In the genomic region with DNA sequence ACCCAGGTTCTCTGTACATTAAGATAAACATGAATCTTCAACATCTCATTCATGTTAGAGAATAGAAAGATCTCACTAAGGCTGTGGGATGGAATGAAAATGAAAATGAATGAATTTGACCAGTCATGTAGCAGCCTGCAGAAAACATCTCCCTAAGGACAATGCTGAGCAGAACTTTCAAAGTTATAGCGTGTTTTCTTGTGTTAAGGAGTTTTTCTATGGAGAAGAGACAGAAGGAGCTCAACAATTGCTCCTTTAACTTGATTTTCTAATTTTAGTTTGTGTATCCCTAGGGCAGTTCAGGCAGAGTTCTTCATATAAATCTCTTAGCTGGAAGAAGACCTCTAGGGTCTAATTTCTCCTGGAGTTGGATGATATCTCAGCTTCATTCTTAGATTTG, we compare ENCODE assay signal across 20 cellular contexts. TPM values are rescaled to one million over a fixed set of nuclear protein-coding genes. Genes with fewer than 3 reads are reported as not detected.
DNase-seq lines count a peak whose midpoint lies in the region; ATAC-seq and TF ChIP-seq lines count a peak whose summit lies in the region.
"Had no signal": no experiment of that assay in that cellular context is flagged by ENCODE, and none has a peak within 500 bp of the region (broad histone marks: within the 10 kb centered on the region; RNA-seq: fewer than 3 reads in every experiment).

No MANE protein-coding gene starts in this region.

- in situ Hi-C loops in SK-MEL-5 (cut with HindIII; ENCODE audit: low pct_unique_long_range_greater_than_20kb, low sequenced_read_pairs), result no loop called here

- H3K9me3 ChIP-seq in colonic mucosa, result no peaks in the 10 kb centered on the region
- H3K9me3 ChIP-seq: BE2C, BLaER1, Caco-2 had no signal

- no peak overlapping the region for H3K9ac ChIP-seq in colonic mucosa (ENCODE audit: low read depth in 2 of 2, low read length in 2 of 2)
- H3K9ac ChIP-seq: BLaER1 had no signal

- no peak for TF ChIP-seq CTCF in colonic mucosa (IDR thresholded peaks at IDR 0.05)

- no peak for ATAC-seq in Right ventricle myocardium superior (ENCODE audit: poor library complexity)

- H3K4me1 ChIP-seq in colonic mucosa, result no peaks in the 10 kb centered on the region
- H3K4me1 ChIP-seq: BE2C, BLaER1, Caco-2 had no signal

- DNase-seq in COLO829 (ENCODE audit: low spot score) (peak; percentile 28), SK-MEL-5 (ENCODE audit: low read depth, low spot score) (peak; percentile 57), foreskin melanocyte (peak; percentile 81), colonic mucosa (no peak), Right ventricle myocardium superior (no peak)
- DNase-seq: 8988T; ACHN; BE2C; C1 segment of cervical spinal cord; Caco-2; Calu3; CD4-positive, alpha-beta memory T cell; CD4-positive, CD25-positive, alpha-beta regulatory T cell; CD8-positive, alpha-beta memory T cell; DMS79 treated with DMSO at 0.1 percent for 48 hours; GF-D8 had no signal

- no peaks in the 10 kb centered on the region for H3K27me3 ChIP-seq in colonic mucosa
- H3K27me3 ChIP-seq: BE2C, BLaER1 had no signal

- no peaks in the 10 kb centered on the region for H3K36me3 ChIP-seq in colonic mucosa
- H3K36me3 ChIP-seq: BE2C, BLaER1 had no signal

- intact Hi-C loops in colonic mucosa (cut with DNase I), result no loop called here
- intact Hi-C loops in Right ventricle myocardium superior (cut with DNase I), result no loop called here

- H3K4me3 ChIP-seq in colonic mucosa, result no peak overlapping the region
- H3K4me3 ChIP-seq: BLaER1 had no signal

- no peak overlapping the region for H3K27ac ChIP-seq in colonic mucosa
- H3K27ac ChIP-seq: BLaER1 had no signal

RNA-seq across cellular contexts. Expression of gene PDCL3, which starts 45.2 kb away (rescaled TPM):
- total RNA-seq in SK-MEL-5 (2014; rRNA removed; shearing (Covaris generic)), result 21.4 and 23.1 TPM in 2 replicates
- 20.7 and 30.7 TPM in 2 replicates for polyA plus RNA-seq in SK-MEL-5 (2015; cell fraction: cytosol; rRNA removed)
- polyA plus RNA-seq in SK-MEL-5 (2015; cell fraction: nucleus; rRNA removed), result 4.5 and 6.9 TPM in 2 replicates
- 10 to 100 TPM; 20.7 to 21.4 TPM for total RNA-seq in colonic mucosa
- total RNA-seq in Right ventricle myocardium superior, result 27.9 TPM

RNA-seq across cellular contexts. Expression of gene NMS, which starts 47.3 kb away (rescaled TPM):
- total RNA-seq in SK-MEL-5 (2014; rRNA removed; shearing (Covaris generic)), result not detected in 2 replicates
- not detected in 2 replicates for polyA plus RNA-seq in SK-MEL-5 (2015; cell fraction: cytosol; rRNA removed)
- not detected in 2 replicates for polyA plus RNA-seq in SK-MEL-5 (2015; cell fraction: nucleus; rRNA removed)
- total RNA-seq in colonic mucosa (not detected), Right ventricle myocardium superior (not detected)
- total RNA-seq: A673; Caco-2; Calu3; CD4-positive, alpha-beta memory T cell; CD4-positive, CD25-positive, alpha-beta regulatory T cell; CD8-positive, alpha-beta memory T cell had no signal
- polyA plus RNA-seq: AG04450; CD14-positive monocyte; CD4-positive, alpha-beta memory T cell; CD4-positive, CD25-positive, alpha-beta regulatory T cell; CD8-positive, alpha-beta memory T cell had no signal

Comparison
In these comparisons a context has a peak if more than half of its experiments do, and no peak if none do; other contexts are left out.
1. DNase-seq: peak in COLO829 (single experiment), SK-MEL-5 (single experiment) and foreskin melanocyte (single experiment); none in colonic mucosa (single experiment) and Right ventricle myocardium superior (single experiment).